In the genomic region with DNA sequence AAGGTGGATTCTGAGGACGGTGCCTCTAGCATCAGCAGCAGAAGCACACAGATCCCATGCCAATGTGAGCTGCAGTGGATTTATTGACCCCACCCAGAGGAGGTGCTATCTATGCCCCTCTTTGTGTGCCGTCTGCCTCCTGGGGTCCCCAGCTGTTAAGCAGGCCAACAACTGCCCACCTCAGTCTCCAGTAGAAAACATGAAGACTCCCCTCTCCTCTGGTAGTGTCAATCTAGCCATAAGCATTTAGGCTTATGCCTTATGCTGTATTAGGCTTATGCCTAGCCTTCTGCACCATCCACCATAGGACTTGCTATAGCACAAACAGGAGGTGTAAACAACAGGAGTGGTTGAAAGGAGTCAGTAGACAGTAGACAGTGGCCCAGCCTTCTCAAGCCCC, we compare ENCODE assay signal across 29 cellular contexts.
"Had no signal": no experiment of that assay in that cellular context is flagged by ENCODE, and none has a peak within 500 bp of the region (broad histone marks: within the 10 kb centered on the region; RNA-seq: fewer than 3 reads in every experiment).

No MANE protein-coding gene starts in this region.

- H3K36me3 Mint-ChIP-seq: immature natural killer cell; naive thymus-derived CD8-positive, alpha-beta T cell; stimulated activated naive B cell treated with anti-CD40 and anti-IgM and Interleukin-4, amounts not matched to agents 10 μg/mL and 1 μg/mL and 100 μg/mL, for 72 hours; type B pancreatic cell had no signal

- H3K9me3 ChIP-seq: left lung, lower lobe of right lung, pancreas, prostate gland, stomach, tibial nerve, uterus had no signal

- H3K36me3 ChIP-seq: left lung, lower lobe of right lung, pancreas, prostate gland, stomach, tibial nerve, uterus had no signal

- DNase-seq: hypothalamus; immature natural killer cell; kidney; left colon; left lung; lower lobe of right lung; mammary epithelial cell; mesenchymal stem cell; naive thymus-derived CD8-positive, alpha-beta T cell; pancreas; posterior cingulate gyrus; retina; right cardiac atrium; stimulated activated CD4-positive, alpha-beta T cell treated with anti-CD3 and anti-CD28 coated beads, Interleukin-12 subunit alpha, Interleukin-12 subunit beta, amount 100 ng/mL, for 4 hours; stimulated activated CD4-positive, alpha-beta T cell treated with anti-CD3 and anti-CD28 coated beads, Interleukin-15, amount 100 ng/mL, for 24 hours; stimulated activated CD4-positive, alpha-beta T cell treated with anti-CD3 and anti-CD28 coated beads, Interleukin-2, amount 100 ng/mL, for 24 hours; stimulated activated CD4-positive, alpha-beta T cell treated with anti-CD3 and anti-CD28 coated beads, Interleukin-4, amount 100 ng/mL, for 1 hour; stimulated activated naive B cell treated with anti-CD40 and anti-IgM and Interleukin-4, amounts not matched to agents 10 μg/mL and 1 μg/mL and 100 μg/mL, for 72 hours; stimulated activated naive CD8-positive, alpha-beta T cell treated with anti-CD3 and anti-CD28 coated beads, Interleukin-15, Interleukin-2, amounts not matched to agents 100 U/mL and 50 U/mL, for 24 hours; stomach; uterus had no signal

- FAIRE-seq: islet of Langerhans, kidney, pancreas had no signal

- H3K9me3 Mint-ChIP-seq: nephron; neural crest cell; stimulated activated naive B cell treated with anti-CD40 and anti-IgM and Interleukin-4, amounts not matched to agents 10 μg/mL and 1 μg/mL and 100 μg/mL, for 72 hours; type B pancreatic cell had no signal

- ATAC-seq: left colon; left lung; lower lobe of right lung; naive thymus-derived CD8-positive, alpha-beta T cell; pancreas; right cardiac atrium; sciatic nerve; stimulated activated naive B cell treated with anti-CD40 and anti-IgM and Interleukin-4, amounts not matched to agents 10 μg/mL and 1 μg/mL and 100 μg/mL, for 72 hours; stimulated activated naive CD8-positive, alpha-beta T cell treated with anti-CD3 and anti-CD28 coated beads, Interleukin-15, Interleukin-2, amounts not matched to agents 100 U/mL and 50 U/mL, for 24 hours had no signal

- H3K27ac ChIP-seq: left lung, lower lobe of right lung, pancreas, prostate gland, skin epidermis, stomach, tibial nerve, uterus had no signal

- H3K4me3 Mint-ChIP-seq: immature natural killer cell; naive thymus-derived CD8-positive, alpha-beta T cell; nephron; neural crest cell; stimulated activated naive B cell treated with anti-CD40 and anti-IgM and Interleukin-4, amounts not matched to agents 10 μg/mL and 1 μg/mL and 100 μg/mL, for 72 hours; type B pancreatic cell had no signal

- H3K4me1 Mint-ChIP-seq: nephron, neural crest cell had no signal

- H3K27me3 ChIP-seq: pancreas, stomach, tibial nerve, uterus had no signal

- H3K4me3 ChIP-seq: left lung, lower lobe of right lung, pancreas, prostate gland, skin epidermis, stomach, tibial nerve, uterus had no signal

- H3K27ac Mint-ChIP-seq: immature natural killer cell; naive thymus-derived CD8-positive, alpha-beta T cell; nephron; stimulated activated naive B cell treated with anti-CD40 and anti-IgM and Interleukin-4, amounts not matched to agents 10 μg/mL and 1 μg/mL and 100 μg/mL, for 72 hours; type B pancreatic cell had no signal

- H3K4me1 ChIP-seq: left lung, lower lobe of right lung, pancreas, prostate gland, stomach, uterus had no signal
